ENCODE assay signal across 1 cellular context in the genomic region with DNA sequence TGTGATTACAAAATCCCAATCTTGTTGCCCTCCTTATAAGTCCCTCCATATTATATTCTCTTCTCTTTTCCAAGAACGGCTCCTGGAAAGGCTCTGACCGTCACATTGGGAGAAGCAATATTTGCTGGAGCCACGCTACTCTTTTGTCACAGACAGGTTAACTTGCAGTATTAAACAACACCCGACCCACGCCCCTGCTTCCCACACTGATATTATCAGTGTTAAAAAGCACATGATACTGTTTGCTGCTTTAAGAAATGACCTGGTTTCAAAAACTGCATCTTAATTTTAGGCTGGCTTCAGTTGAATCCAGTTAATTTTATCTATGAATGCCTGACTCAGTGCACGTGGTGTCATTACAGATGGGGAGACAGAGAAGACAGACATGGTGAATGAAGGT.
TF ChIP-seq lines count a peak whose summit lies in the region.

No MANE protein-coding gene starts in this region.

TF ChIP-seq in WTC11, 78 proteins besides CTCF, POLR2A, EP300 and RAD21 (continued from another document):
- TF ChIP-seq FOXP4 (CRISPR knock-in tag; IDR thresholded peaks at IDR 0.05): no peak
- TF ChIP-seq SMAD4 (CRISPR knock-in tag; IDR thresholded peaks at IDR 0.05): no peak
- TF ChIP-seq ZNF121 (CRISPR knock-in tag; IDR thresholded peaks at IDR 0.05): no peak
- TF ChIP-seq FOXK1 (CRISPR knock-in tag; IDR thresholded peaks at IDR 0.05): no peak
- no peak for TF ChIP-seq ZSCAN18 (CRISPR knock-in tag; IDR thresholded peaks at IDR 0.05)
- TF ChIP-seq, protein P1, sequence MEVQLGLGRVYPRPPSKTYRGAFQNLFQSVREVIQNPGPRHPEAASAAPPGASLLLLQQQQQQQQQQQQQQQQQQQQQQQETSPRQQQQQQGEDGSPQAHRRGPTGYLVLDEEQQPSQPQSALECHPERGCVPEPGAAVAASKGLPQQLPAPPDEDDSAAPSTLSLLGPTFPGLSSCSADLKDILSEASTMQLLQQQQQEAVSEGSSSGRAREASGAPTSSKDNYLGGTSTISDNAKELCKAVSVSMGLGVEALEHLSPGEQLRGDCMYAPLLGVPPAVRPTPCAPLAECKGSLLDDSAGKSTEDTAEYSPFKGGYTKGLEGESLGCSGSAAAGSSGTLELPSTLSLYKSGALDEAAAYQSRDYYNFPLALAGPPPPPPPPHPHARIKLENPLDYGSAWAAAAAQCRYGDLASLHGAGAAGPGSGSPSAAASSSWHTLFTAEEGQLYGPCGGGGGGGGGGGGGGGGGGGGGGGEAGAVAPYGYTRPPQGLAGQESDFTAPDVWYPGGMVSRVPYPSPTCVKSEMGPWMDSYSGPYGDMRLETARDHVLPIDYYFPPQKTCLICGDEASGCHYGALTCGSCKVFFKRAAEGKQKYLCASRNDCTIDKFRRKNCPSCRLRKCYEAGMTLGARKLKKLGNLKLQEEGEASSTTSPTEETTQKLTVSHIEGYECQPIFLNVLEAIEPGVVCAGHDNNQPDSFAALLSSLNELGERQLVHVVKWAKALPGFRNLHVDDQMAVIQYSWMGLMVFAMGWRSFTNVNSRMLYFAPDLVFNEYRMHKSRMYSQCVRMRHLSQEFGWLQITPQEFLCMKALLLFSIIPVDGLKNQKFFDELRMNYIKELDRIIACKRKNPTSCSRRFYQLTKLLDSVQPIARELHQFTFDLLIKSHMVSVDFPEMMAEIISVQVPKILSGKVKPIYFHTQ (CRISPR knock-in tag; IDR thresholded peaks at IDR 0.05): no peak
- TF ChIP-seq, protein P2, sequence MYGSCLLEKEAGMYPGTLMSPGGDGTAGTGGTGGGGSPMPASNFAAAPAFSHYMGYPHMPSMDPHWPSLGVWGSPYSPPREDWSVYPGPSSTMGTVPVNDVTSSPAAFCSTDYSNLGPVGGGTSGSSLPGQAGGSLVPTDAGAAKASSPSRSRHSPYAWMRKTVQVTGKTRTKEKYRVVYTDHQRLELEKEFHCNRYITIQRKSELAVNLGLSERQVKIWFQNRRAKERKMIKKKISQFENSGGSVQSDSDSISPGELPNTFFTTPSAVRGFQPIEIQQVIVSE (CRISPR knock-in tag; IDR thresholded peaks at IDR 0.05; ENCODE audit: borderline replicate concordance): no peak
- no peak for TF ChIP-seq E2F5 (CRISPR knock-in tag; IDR thresholded peaks at IDR 0.05)
- TF ChIP-seq MLX (CRISPR knock-in tag; IDR thresholded peaks at IDR 0.05): no peak
- TF ChIP-seq TEAD1 (CRISPR knock-in tag; IDR thresholded peaks at IDR 0.05): no peak
- no peak for TF ChIP-seq NR1H2 (CRISPR knock-in tag; IDR thresholded peaks at IDR 0.05)
